9 cellular contexts compared by ENCODE assay signal in genomic region chr1:174989540-174990181, GRCh38. TPM values are rescaled to one million over a fixed set of nuclear protein-coding genes. Genes with fewer than 3 reads are reported as not detected.
DNase-seq lines count a peak whose midpoint lies in the region; ATAC-seq, FAIRE-seq and TF ChIP-seq lines count a peak whose summit lies in the region.
"Had no signal": no experiment of that assay in that cellular context is flagged by ENCODE, and none has a peak within 500 bp of the region (broad histone marks: within the 10 kb centered on the region; RNA-seq: fewer than 3 reads in every experiment).

No MANE protein-coding gene starts in this region.

- intact Hi-C loops in left cardiac atrium (cut with DNase I) (loop anchor here in 1 of 2 donors (10.0 kb wide), 1 partner anchor 115 kb away; no protein-coding TSS in a partner anchor), spleen (cut with DNase I; ENCODE audit: low total_unique reads) (loop anchor here (10.0 kb wide), 1 partner anchor 115 kb away; no protein-coding TSS in a partner anchor)

- TF ChIP-seq POLR2A in H54 (IDR thresholded peaks at IDR 0.05; ENCODE audit: low read depth, low read length) (no peak), spleen (IDR thresholded peaks at IDR 0.05) (no peak)

- WGBS in spleen, 5 donors, result 65 to 87% (median 83%) methylated on average over 5 of the region's 5 CpGs

- DNase-seq in H54 (ENCODE audit: insufficient read length, low spot score) (no peak), left cardiac atrium (no peak), spleen (no peak), NCI-H446 (lab: John Stamatoyannopoulos, UW) (no peak), DMS53 treated with DMSO at 0.1 percent for 48 hours (lab: John Stamatoyannopoulos, UW; ENCODE audit: unreplicated experiment) (no peak), NCI-H1105 (lab: John Stamatoyannopoulos, UW) (no peak)
- DNase-seq: cerebellar nuclear complex had no signal

- peaks cover 0 to 25% (median 0%) of the 10 kb centered on the region in 6 donors for H3K36me3 ChIP-seq in spleen

- H3K4me1 ChIP-seq in spleen, result peaks cover 0 to 30% (median 19%) of the 10 kb centered on the region in 6 donors

- H3K27ac ChIP-seq in VCaP (peak overlapping the region; percentile 67), spleen (peak overlapping the region in 7 of 8 donors; percentile 71 to 93 (median 85))

- H3K27me3 ChIP-seq in spleen (replicated peaks in 1 of 7), result no peaks in the 10 kb centered on the region

- peak; percentile 20 for FAIRE-seq in H54 (lab: Jason Lieb, UNC)

- H3K9me3 ChIP-seq in spleen, result no peaks in the 10 kb centered on the region

- H3K4me3 ChIP-seq in spleen, result peak overlapping the region in 3 of 8 donors; percentile 44 to 65 (median 48)

- ATAC-seq in left cardiac atrium, result peak; percentile 35 to 50
- no peak for ATAC-seq in HG03439 (IDR thresholded peaks at IDR 0.05; ENCODE audit: unreplicated experiment)

- TF ChIP-seq CTCF in VCaP (conservative IDR thresholded peaks at IDR 0.05) (no peak), spleen (IDR thresholded peaks at IDR 0.05 in 8 of 11, conservative IDR thresholded peaks at IDR 0.05 in 3 of 11) (no peak)

RNA-seq across cellular contexts. Expression of gene CACYBP, which starts 10.1 kb away (rescaled TPM):
- total RNA-seq in left cardiac atrium, result 10 to 100 TPM; 52.8 to 91.4 TPM
- total RNA-seq in spleen, result 100 to 1,000 TPM in 1 of 7 donors, 10 to 100 TPM in 6; 45.1 to 128 (median 65.3) TPM
- polyA plus RNA-seq in spleen, result 10 to 100 TPM; 32.3 to 72.3 (median 55.9) TPM

RNA-seq across cellular contexts. Expression of gene MRPS14, which starts 33.6 kb away (rescaled TPM):
- total RNA-seq in left cardiac atrium, result 10 to 100 TPM; 26.0 to 26.7 TPM
- total RNA-seq in spleen, result 10 to 100 TPM; 20.8 to 34.5 (median 26.8) TPM
- 10 to 100 TPM; 10.1 to 26.1 (median 25.2) TPM for polyA plus RNA-seq in spleen
